Comparison of ENCODE assay signal across 11 cellular contexts in genomic region chr13:49560270-49561063, GRCh38. TPM values are rescaled to one million over a fixed set of nuclear protein-coding genes. Genes with fewer than 3 reads are reported as not detected.
DNase-seq lines count a peak whose midpoint lies in the region; ATAC-seq, FAIRE-seq and TF ChIP-seq lines count a peak whose summit lies in the region.
"Had no signal": no experiment of that assay in that cellular context is flagged by ENCODE, and none has a peak within 500 bp of the region (broad histone marks: within the 10 kb centered on the region; RNA-seq: fewer than 3 reads in every experiment).

No MANE protein-coding gene starts in this region.

- H3K14ac ChIP-seq in mesenchymal stem cell (ENCODE audit: low read length in 2 of 2), result no peak overlapping the region

- TF ChIP-seq POLR2A in GM12891 (IDR thresholded peaks at IDR 0.05; ENCODE audit: low read depth, low read length), result no peak

- H3K9ac ChIP-seq in mesenchymal stem cell (ENCODE audit: low read length), result no peak overlapping the region

- H3K4me3 Mint-ChIP-seq in Caco-2 (ENCODE audit: unreplicated experiment), result peak overlapping the region; percentile 45

- H3K9me3 Mint-ChIP-seq in Caco-2 (ENCODE audit: unreplicated experiment), result no peaks in the 10 kb centered on the region

- no peak for FAIRE-seq in GM12891 (lab: Jason Lieb, UNC)

- no peak overlapping the region for H2BK120ac ChIP-seq in mesenchymal stem cell (ENCODE audit: low read depth, low read length)

- peak overlapping the region; percentile 74 for H3K27ac Mint-ChIP-seq in Caco-2 (ENCODE audit: unreplicated experiment)

- H3K4me2 ChIP-seq in mesenchymal stem cell (ENCODE audit: low read length, poor library complexity, severe bottlenecking), result peak overlapping the region; percentile 37

- H2BK5ac ChIP-seq in mesenchymal stem cell (ENCODE audit: low read depth, low read length, poor library complexity, severe bottlenecking), result no peak overlapping the region

- DNase-seq in Caco-2 (peak; percentile 76 to 79), choroid plexus epithelial cell (ENCODE audit: low read depth) (peak; percentile 85), mesenchymal stem cell (peak; percentile 67), amniotic stem cell (lab: John Stamatoyannopoulos, UW) (no peak), GM12891 (ENCODE audit: insufficient read length, low spot score) (no peak)
- DNase-seq: stimulated activated naive CD4-positive, alpha-beta T cell had no signal

- ATAC-seq in HG03354 (IDR thresholded peaks at IDR 0.05; ENCODE audit: poor library complexity, severe bottlenecking, unreplicated experiment), result peak; percentile 62
- no peak for ATAC-seq in GM21381 (IDR thresholded peaks at IDR 0.05; ENCODE audit: unreplicated experiment)
- ATAC-seq in GM18870 (IDR thresholded peaks at IDR 0.05; ENCODE audit: unreplicated experiment), result no peak

- H3K4ac ChIP-seq in mesenchymal stem cell (ENCODE audit: low read depth in 1 of 2, low read length in 2 of 2), result no peak overlapping the region

- H3K23ac ChIP-seq in mesenchymal stem cell (ENCODE audit: low read length in 2 of 2), result no peak overlapping the region

- no peak overlapping the region for H2BK15ac ChIP-seq in mesenchymal stem cell (ENCODE audit: low read depth, poor library complexity, severe bottlenecking)

- no peak overlapping the region for H4K91ac ChIP-seq in mesenchymal stem cell (ENCODE audit: low read length)

- H3K36me3 ChIP-seq in Caco-2 (ENCODE audit: control insufficient read depth, insufficient read depth, low read length) (no peaks in the 10 kb centered on the region), mesenchymal stem cell (ENCODE audit: control insufficient read depth in 1 of 2, insufficient read depth in 2 of 2, low read depth in 1 of 2, low read length in 2 of 2) (peaks cover 7 to 51% of the 10 kb centered on the region in 2 experiments)

- H3K4me1 ChIP-seq in Caco-2, result peaks cover 11% of the 10 kb centered on the region
- peaks cover 7% of the 10 kb centered on the region for H3K4me1 ChIP-seq in mesenchymal stem cell (ENCODE audit: control insufficient read depth, insufficient read depth, low read depth, low read length)

- H3K27ac ChIP-seq in mesenchymal stem cell (ENCODE audit: low read length, poor library complexity, severe bottlenecking), result peak overlapping the region; percentile 40
- H3K27ac ChIP-seq: HL-60, SK-N-MC had no signal

- peak overlapping the region; percentile 51 for H4K8ac ChIP-seq in mesenchymal stem cell (ENCODE audit: low read length)

- no peak overlapping the region for H3K18ac ChIP-seq in mesenchymal stem cell (ENCODE audit: low read depth in 1 of 2, low read length in 2 of 2)

- peak overlapping the region; percentile 90 for H2AK5ac ChIP-seq in mesenchymal stem cell (ENCODE audit: low read length, severe bottlenecking)

- H3K9me3 ChIP-seq in Caco-2, result no peaks in the 10 kb centered on the region
- no peaks in the 10 kb centered on the region for H3K9me3 ChIP-seq in mesenchymal stem cell (ENCODE audit: control insufficient read depth, low read length)

- no peaks in the 10 kb centered on the region for H3K27me3 Mint-ChIP-seq in Caco-2 (ENCODE audit: insufficient read depth, unreplicated experiment)

- no peak overlapping the region for H2BK12ac ChIP-seq in mesenchymal stem cell (ENCODE audit: low read length in 2 of 2)

- BruUV-seq in Caco-2 (replicated peaks; lab: Mats Ljungman, UMichigan), result no TSS peak

- WGBS in mesenchymal stem cell, result 74% methylated on average over 6 of the region's 10 CpGs

- H3K4me3 ChIP-seq in Caco-2 (ENCODE audit: low read depth, low read length) (no peak overlapping the region), choroid plexus epithelial cell (ENCODE audit: low read depth, low read length) (no peak overlapping the region), mesenchymal stem cell (ENCODE audit: insufficient read depth in 1 of 2, low read depth in 1 of 2, low read length in 2 of 2) (no peak overlapping the region)
- H3K4me3 ChIP-seq: SK-N-MC had no signal

- no peaks in the 10 kb centered on the region for H3K27me3 ChIP-seq in Caco-2 (replicated peaks; ENCODE audit: control insufficient read depth, insufficient read depth, low read length)
- H3K27me3 ChIP-seq in mesenchymal stem cell (ENCODE audit: control insufficient read depth in 1 of 2, insufficient read depth in 1 of 2, low read length in 2 of 2), result no peaks in the 10 kb centered on the region

- intact Hi-C loops in Caco-2 (cut with micrococcal nuclease; ENCODE audit: unreplicated experiment), result loop anchor here (1.0 kb wide), 2 partner anchors 25 to 47 kb away; partner anchors contain the start of gene RCBTB1

- CTCF ChIA-PET in Caco-2 (lab: Charles Lee), result interaction anchor here (0.7 to 1.5 kb wide), 10 partner anchors 15 to 502 kb away, joined by 3 to 10 read pairs (median 4); partner anchors contain the start of genes CAB39L, RCBTB1 and SETDB2

- H2AFZ ChIP-seq in mesenchymal stem cell (ENCODE audit: low read depth, low read length), result no peak overlapping the region

- TF ChIP-seq CTCF in Caco-2 (IDR thresholded peaks at IDR 0.05; ENCODE audit: insufficient read depth in 1 of 2, low read depth in 1 of 2, low read length in 1 of 2, severe bottlenecking in 1 of 2, unreplicated experiment in 1 of 2) (peak; percentile 62 to 71), choroid plexus epithelial cell (conservative IDR thresholded peaks at IDR 0.05; ENCODE audit: low read depth, low read length) (peak; percentile 62)

- peaks cover 21% of the 10 kb centered on the region for H3K4me1 Mint-ChIP-seq in Caco-2 (ENCODE audit: low read depth, unreplicated experiment)

- peaks cover 6% of the 10 kb centered on the region for H3K79me1 ChIP-seq in mesenchymal stem cell (replicated peaks; ENCODE audit: low read length, poor library complexity, severe bottlenecking)

- H3K36me3 Mint-ChIP-seq in Caco-2 (ENCODE audit: insufficient read depth, unreplicated experiment), result peaks cover 32% of the 10 kb centered on the region

- POLR2A ChIA-PET in Caco-2 (lab: Charles Lee), result interaction anchor here (0.6 to 0.7 kb wide), 2 partner anchors 54 to 80 kb away, joined by 3 to 5 read pairs; no protein-coding TSS in a partner anchor

TF ChIP-seq in GM12891, 5 proteins besides CTCF, POLR2A, EP300 and RAD21:
- no peak for TF ChIP-seq POU2F2 (IDR thresholded peaks at IDR 0.05; ENCODE audit: low read depth, low read length)
- TF ChIP-seq POLR2AphosphoS5 (IDR thresholded peaks at IDR 0.05; ENCODE audit: low read depth, low read length), result no peak
- TF ChIP-seq SPI1 (IDR thresholded peaks at IDR 0.05; ENCODE audit: low read depth, low read length), result no peak
- TF ChIP-seq TAF1 (IDR thresholded peaks at IDR 0.05; ENCODE audit: low read depth, low read length), result no peak
- no peak for TF ChIP-seq PAX5 (IDR thresholded peaks at IDR 0.05; ENCODE audit: insufficient read depth, low read length, severe bottlenecking)
TF ChIP-seq in GM12891: peak in this region for 0.

RNA-seq across cellular contexts. Expression of gene RCBTB1, which starts 24.9 kb away (rescaled TPM):
- total RNA-seq in Caco-2 (2022), result 23.0 and 25.7 TPM in 2 replicates
- 13.2 TPM for polyA plus RNA-seq in mesenchymal stem cell (2013, experiment 1 of 2)
- polyA plus RNA-seq in mesenchymal stem cell (2013, experiment 2 of 2), result 14.0 TPM
- 7.4 TPM for polyA plus RNA-seq in GM12891 (2012; ENCODE audit: low read depth, missing spikeins)

Comparison
In these comparisons a context has a peak if more than half of its experiments do, and no peak if none do; other contexts are left out.
1. DNase-seq: peak in Caco-2 (2 of 2), choroid plexus epithelial cell (single experiment) and mesenchymal stem cell (single experiment); none in amniotic stem cell (single experiment) and GM12891 (single experiment).